Comparison of ENCODE assay signal across 1 cellular context in the genomic region with DNA sequence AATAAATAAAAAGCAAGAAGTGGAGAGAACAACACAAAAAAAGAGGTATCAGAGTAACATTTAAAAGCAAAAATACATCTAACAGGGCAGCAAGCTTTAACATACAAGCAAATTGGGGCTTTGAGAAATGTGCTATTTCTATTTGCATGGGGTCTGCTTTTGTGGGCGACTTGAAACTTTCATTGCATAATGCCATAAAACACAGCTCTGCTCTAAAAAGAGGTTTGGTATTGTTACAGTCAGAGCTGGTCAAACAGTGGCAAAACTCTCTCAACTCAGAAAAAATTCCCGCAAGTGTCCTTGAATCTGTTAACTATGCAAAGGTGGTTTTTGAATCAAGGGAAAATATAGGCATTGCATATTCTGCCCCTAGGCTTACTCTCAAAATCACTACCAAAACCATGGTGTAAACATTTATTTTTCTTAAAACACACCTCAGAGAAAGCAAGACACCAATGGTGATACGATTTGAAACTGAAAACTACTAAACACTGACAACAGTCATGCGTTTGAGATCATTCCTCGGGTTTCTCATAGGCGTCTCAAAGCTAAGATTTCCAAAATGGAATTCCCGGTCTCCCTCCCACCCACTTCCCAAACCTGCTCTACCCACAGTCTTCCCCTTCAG.
TF ChIP-seq lines count a peak whose summit lies in the region.

No MANE protein-coding gene starts in this region.

TF ChIP-seq in HEK293, 187 proteins besides CTCF, POLR2A, EP300 and RAD21 (continued from another document):
- TF ChIP-seq EGR2 (tag by site-specific recombination; IDR thresholded peaks at IDR 0.05; ENCODE audit: low read depth) (0 out of 2 replicates have a peak, but pooled peaks have one; percentile 25), ZNF37A (tag by site-specific recombination; IDR thresholded peaks at IDR 0.05) (no peak), ZNF311 (tag by site-specific recombination; IDR thresholded peaks at IDR 0.05; ENCODE audit: borderline replicate concordance) (no peak), ZNF221 (tag by site-specific recombination; IDR thresholded peaks at IDR 0.05; ENCODE audit: borderline replicate concordance) (no peak), HOXC10 (CRISPR knock-in tag; IDR thresholded peaks at IDR 0.05) (no peak), ZNF223 (tag by site-specific recombination; IDR thresholded peaks at IDR 0.05) (no peak), RBAK (tag by site-specific recombination; IDR thresholded peaks at IDR 0.05) (no peak), ZNF132 (tag by site-specific recombination; IDR thresholded peaks at IDR 0.05; ENCODE audit: borderline replicate concordance) (no peak), ZNF114 (tag by site-specific recombination; IDR thresholded peaks at IDR 0.05) (no peak)
- TF ChIP-seq, protein P1, sequence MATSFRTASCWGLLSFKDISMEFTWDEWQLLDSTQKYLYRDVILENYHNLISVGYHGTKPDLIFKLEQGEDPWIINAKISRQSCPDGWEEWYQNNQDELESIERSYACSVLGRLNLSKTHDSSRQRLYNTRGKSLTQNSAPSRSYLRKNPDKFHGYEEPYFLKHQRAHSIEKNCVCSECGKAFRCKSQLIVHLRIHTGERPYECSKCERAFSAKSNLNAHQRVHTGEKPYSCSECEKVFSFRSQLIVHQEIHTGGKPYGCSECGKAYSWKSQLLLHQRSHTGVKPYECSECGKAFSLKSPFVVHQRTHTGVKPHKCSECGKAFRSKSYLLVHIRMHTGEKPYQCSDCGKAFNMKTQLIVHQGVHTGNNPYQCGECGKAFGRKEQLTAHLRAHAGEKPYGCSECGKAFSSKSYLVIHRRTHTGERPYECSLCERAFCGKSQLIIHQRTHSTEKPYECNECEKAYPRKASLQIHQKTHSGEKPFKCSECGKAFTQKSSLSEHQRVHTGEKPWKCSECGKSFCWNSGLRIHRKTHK (tag by site-specific recombination; IDR thresholded peaks at IDR 0.05), result no peak
- TF ChIP-seq, protein P2, sequence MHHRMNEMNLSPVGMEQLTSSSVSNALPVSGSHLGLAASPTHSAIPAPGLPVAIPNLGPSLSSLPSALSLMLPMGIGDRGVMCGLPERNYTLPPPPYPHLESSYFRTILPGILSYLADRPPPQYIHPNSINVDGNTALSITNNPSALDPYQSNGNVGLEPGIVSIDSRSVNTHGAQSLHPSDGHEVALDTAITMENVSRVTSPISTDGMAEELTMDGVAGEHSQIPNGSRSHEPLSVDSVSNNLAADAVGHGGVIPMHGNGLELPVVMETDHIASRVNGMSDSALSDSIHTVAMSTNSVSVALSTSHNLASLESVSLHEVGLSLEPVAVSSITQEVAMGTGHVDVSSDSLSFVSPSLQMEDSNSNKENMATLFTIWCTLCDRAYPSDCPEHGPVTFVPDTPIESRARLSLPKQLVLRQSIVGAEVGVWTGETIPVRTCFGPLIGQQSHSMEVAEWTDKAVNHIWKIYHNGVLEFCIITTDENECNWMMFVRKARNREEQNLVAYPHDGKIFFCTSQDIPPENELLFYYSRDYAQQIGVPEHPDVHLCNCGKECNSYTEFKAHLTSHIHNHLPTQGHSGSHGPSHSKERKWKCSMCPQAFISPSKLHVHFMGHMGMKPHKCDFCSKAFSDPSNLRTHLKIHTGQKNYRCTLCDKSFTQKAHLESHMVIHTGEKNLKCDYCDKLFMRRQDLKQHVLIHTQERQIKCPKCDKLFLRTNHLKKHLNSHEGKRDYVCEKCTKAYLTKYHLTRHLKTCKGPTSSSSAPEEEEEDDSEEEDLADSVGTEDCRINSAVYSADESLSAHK (tag by site-specific recombination; IDR thresholded peaks at IDR 0.05), result 0 out of 2 replicates have a peak, but pooled peaks have one; percentile 33
